ENCODE assay signal across 25 cellular contexts in genomic region chr16:55030944-55031343, GRCh38.
"Had no signal": no experiment of that assay in that cellular context is flagged by ENCODE, and none has a peak within 500 bp of the region (broad histone marks: within the 10 kb centered on the region; RNA-seq: fewer than 3 reads in every experiment).

No MANE protein-coding gene starts in this region.

- H3K36me3 ChIP-seq: left ventricle myocardium inferior, pancreas, prostate gland, suprapubic skin, thoracic aorta, tibial artery, upper lobe of right lung had no signal

- FAIRE-seq: islet of Langerhans, pancreas, urothelium cell line had no signal

- H3K9me3 ChIP-seq: pancreas, prostate gland, thoracic aorta, upper lobe of right lung had no signal

- H3K4me1 Mint-ChIP-seq: immature natural killer cell; memory B cell; naive thymus-derived CD4-positive, alpha-beta T cell; stimulated activated effector memory CD8-positive, alpha-beta T cell treated with anti-CD3 and anti-CD28 coated beads, Interleukin-12 subunit alpha, Interleukin-12 subunit beta, amount 100 ng/mL, for 72 hours had no signal

- H3K36me3 Mint-ChIP-seq: immature natural killer cell; memory B cell; natural killer cell treated with Interleukin-12 subunit alpha and Interleukin-12 subunit beta and Interleukin-15 and Interleukin-18, amount 100 ng/mL, for 72 hours; stimulated activated effector memory CD8-positive, alpha-beta T cell treated with anti-CD3 and anti-CD28 coated beads, Interleukin-12 subunit alpha, Interleukin-12 subunit beta, amount 100 ng/mL, for 72 hours had no signal

- H3K4me3 Mint-ChIP-seq: immature natural killer cell; memory B cell; naive thymus-derived CD4-positive, alpha-beta T cell; natural killer cell treated with Interleukin-12 subunit alpha and Interleukin-12 subunit beta and Interleukin-15 and Interleukin-18, amount 100 ng/mL, for 72 hours; stimulated activated effector memory CD8-positive, alpha-beta T cell treated with anti-CD3 and anti-CD28 coated beads, Interleukin-12 subunit alpha, Interleukin-12 subunit beta, amount 100 ng/mL, for 72 hours; stimulated activated naive CD8-positive, alpha-beta T cell treated with anti-CD3 and anti-CD28 coated beads, Interleukin-15, Interleukin-2, amounts not matched to agents 100 ng/mL and 50 ng/mL, for 24 hours had no signal

- H3K4me1 ChIP-seq: left ventricle myocardium inferior, pancreas, prostate gland, suprapubic skin, tibial artery, upper lobe of right lung had no signal

- H3K27me3 Mint-ChIP-seq: memory B cell had no signal

- H3K27ac Mint-ChIP-seq: immature natural killer cell; memory B cell; naive thymus-derived CD4-positive, alpha-beta T cell; natural killer cell treated with Interleukin-12 subunit alpha and Interleukin-12 subunit beta and Interleukin-15 and Interleukin-18, amount 100 ng/mL, for 72 hours; stimulated activated effector memory CD8-positive, alpha-beta T cell treated with anti-CD3 and anti-CD28 coated beads, Interleukin-12 subunit alpha, Interleukin-12 subunit beta, amount 100 ng/mL, for 72 hours; stimulated activated naive CD8-positive, alpha-beta T cell treated with anti-CD3 and anti-CD28 coated beads, Interleukin-15, Interleukin-2, amounts not matched to agents 100 ng/mL and 50 ng/mL, for 24 hours had no signal

- ATAC-seq: naive thymus-derived CD4-positive, alpha-beta T cell; natural killer cell treated with Interleukin-12 subunit alpha and Interleukin-12 subunit beta and Interleukin-15 and Interleukin-18, amount 100 ng/mL, for 72 hours; pancreas; right cardiac atrium; sciatic nerve; stimulated activated effector memory CD8-positive, alpha-beta T cell treated with anti-CD3 and anti-CD28 coated beads, Interleukin-12 subunit alpha, Interleukin-12 subunit beta, amount 100 ng/mL, for 72 hours; upper lobe of right lung had no signal

- H3K27ac ChIP-seq: left ventricle myocardium inferior, pancreas, prostate gland, skin epidermis, suprapubic skin, thoracic aorta, tibial artery, upper lobe of right lung had no signal

- DNase-seq: hypothalamus; immature natural killer cell; left ventricle myocardium inferior; naive thymus-derived CD4-positive, alpha-beta T cell; nucleus accumbens; pancreas; posterior cingulate gyrus; retina; right cardiac atrium; stimulated activated CD4-positive, alpha-beta T cell treated with anti-CD3 and anti-CD28 coated beads, Interleukin-4, amount 100 ng/mL, for 24 hours; stimulated activated naive CD4-positive, alpha-beta T cell; trophoblast cell; upper lobe of right lung had no signal

- H3K9me3 Mint-ChIP-seq: natural killer cell treated with Interleukin-12 subunit alpha and Interleukin-12 subunit beta and Interleukin-15 and Interleukin-18, amount 100 ng/mL, for 72 hours; stimulated activated effector memory CD8-positive, alpha-beta T cell treated with anti-CD3 and anti-CD28 coated beads, Interleukin-12 subunit alpha, Interleukin-12 subunit beta, amount 100 ng/mL, for 72 hours had no signal

- H3K4me3 ChIP-seq: left ventricle myocardium inferior, pancreas, prostate gland, skin epidermis, suprapubic skin, thoracic aorta, tibial artery, upper lobe of right lung had no signal

- H3K27me3 ChIP-seq: pancreas, suprapubic skin, upper lobe of right lung had no signal
